Comparison of ENCODE assay signal across 8 cellular contexts in the genomic region with DNA sequence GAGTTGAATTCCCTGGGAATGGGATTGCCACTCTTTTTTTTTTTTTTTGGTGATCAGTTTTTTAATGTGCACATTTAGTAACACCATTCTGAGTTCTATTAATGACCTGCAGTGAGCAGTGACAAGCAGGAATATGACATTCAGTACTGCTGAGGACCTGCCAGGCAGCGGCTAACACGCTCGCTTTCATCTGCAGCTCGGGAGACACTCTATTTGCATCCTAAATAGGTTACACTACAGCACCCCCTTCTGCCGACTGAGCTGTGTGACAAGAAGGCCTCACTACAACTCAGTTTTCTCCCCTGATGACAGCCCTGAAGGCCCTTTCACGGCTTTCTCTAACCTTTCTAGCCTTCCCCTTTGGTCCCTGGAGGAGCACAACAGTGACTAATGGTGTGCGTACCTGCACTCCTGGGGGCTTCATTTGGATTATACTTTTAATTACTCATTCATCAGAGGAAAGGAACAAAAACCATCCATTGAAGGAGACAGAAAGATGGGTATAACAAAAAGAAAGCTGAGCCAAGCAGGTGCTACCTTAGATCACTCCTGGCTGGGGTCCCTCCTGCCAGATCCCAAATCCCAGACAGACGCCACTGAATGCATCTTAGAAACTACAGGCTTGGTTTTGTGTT.
DNase-seq lines count a peak whose midpoint lies in the region; ATAC-seq and TF ChIP-seq lines count a peak whose summit lies in the region.

No MANE protein-coding gene starts in this region.

- 46 to 70% methylated on average over 8 of the region's 8 CpGs for WGBS in testis, 2 donors

- no peaks in the 10 kb centered on the region for H4K20me1 ChIP-seq in OCI-LY7 (ENCODE audit: insufficient read depth, low read length)

- no TSS peak for BruUV-seq in OCI-LY7 (replicated peaks; lab: Mats Ljungman, UMichigan)

- H3K9me3 Mint-ChIP-seq in stimulated activated effector memory CD8-positive, alpha-beta T cell treated with anti-CD3 and anti-CD28 coated beads, Interleukin-12 subunit alpha, Interleukin-12 subunit beta, amount 100 ng/mL, for 72 hours, result peaks cover 3% of the 10 kb centered on the region

- H3K36me3 ChIP-seq in OCI-LY7 (ENCODE audit: insufficient read depth, low read length) (no peaks in the 10 kb centered on the region), testis (ENCODE audit: low read depth, missing control alignments) (no peaks in the 10 kb centered on the region)

- no peak overlapping the region for H2AFZ ChIP-seq in OCI-LY7 (ENCODE audit: low read length)

- no peaks in the 10 kb centered on the region for H3K4me1 Mint-ChIP-seq in stimulated activated effector memory CD8-positive, alpha-beta T cell treated with anti-CD3 and anti-CD28 coated beads, Interleukin-12 subunit alpha, Interleukin-12 subunit beta, amount 100 ng/mL, for 72 hours

- H3K36me3 Mint-ChIP-seq in stimulated activated effector memory CD8-positive, alpha-beta T cell treated with anti-CD3 and anti-CD28 coated beads, Interleukin-12 subunit alpha, Interleukin-12 subunit beta, amount 100 ng/mL, for 72 hours, result no peaks in the 10 kb centered on the region

- H3K27ac ChIP-seq in OCI-LY7 (ENCODE audit: low read depth, low read length, poor library complexity, severe bottlenecking) (no peak overlapping the region), testis (no peak overlapping the region)

- POLR2A ChIA-PET in OCI-LY7 (lab: Charles Lee), result interaction anchor here (0.7 kb wide), 1 partner anchor 56 kb away, joined by 4 read pairs; no protein-coding TSS in a partner anchor

- H3K79me2 ChIP-seq in OCI-LY7 (ENCODE audit: insufficient read depth, low read depth, low read length), result no peaks in the 10 kb centered on the region

- H3K27ac Mint-ChIP-seq in stimulated activated effector memory CD8-positive, alpha-beta T cell treated with anti-CD3 and anti-CD28 coated beads, Interleukin-12 subunit alpha, Interleukin-12 subunit beta, amount 100 ng/mL, for 72 hours, result no peak overlapping the region

- DNase-seq in AG09309 (ENCODE audit: low read depth) (peak; percentile 47), LHCN-M2 (ENCODE audit: low read depth) (peak; percentile 66), OCI-LY7 (ENCODE audit: low spot score) (peak; percentile 22), choroid plexus epithelial cell (ENCODE audit: low read depth) (peak; percentile 92), left colon (peak; percentile 63 to 71), testis (peak; percentile 82)
- DNase-seq in stimulated activated effector memory CD8-positive, alpha-beta T cell treated with anti-CD3 and anti-CD28 coated beads, Interleukin-12 subunit alpha, Interleukin-12 subunit beta, amount 100 ng/mL, for 72 hours (ENCODE audit: low spot score in 2 of 2), result no peak

- H3K4me3 ChIP-seq in AG09309 (ENCODE audit: control insufficient read depth, low read depth, low read length) (no peak overlapping the region), OCI-LY7 (ENCODE audit: low read depth, low read length, poor library complexity, severe bottlenecking) (no peak overlapping the region), choroid plexus epithelial cell (ENCODE audit: low read depth, low read length) (no peak overlapping the region), testis (no peak overlapping the region)

- no peak overlapping the region for H3K4me3 Mint-ChIP-seq in stimulated activated effector memory CD8-positive, alpha-beta T cell treated with anti-CD3 and anti-CD28 coated beads, Interleukin-12 subunit alpha, Interleukin-12 subunit beta, amount 100 ng/mL, for 72 hours

- no peaks in the 10 kb centered on the region for H3K4me1 ChIP-seq in OCI-LY7 (ENCODE audit: insufficient read depth, low read length, poor library complexity, severe bottlenecking)
- no peaks in the 10 kb centered on the region for H3K4me1 ChIP-seq in testis

- no peaks in the 10 kb centered on the region for H3K9me2 ChIP-seq in OCI-LY7 (ENCODE audit: insufficient read depth, low read length)

- H3K9me3 ChIP-seq in OCI-LY7 (ENCODE audit: low read length), result no peaks in the 10 kb centered on the region
- H3K9me3 ChIP-seq in testis, result no peaks in the 10 kb centered on the region

- TF ChIP-seq POLR2A in testis (IDR thresholded peaks at IDR 0.05), result no peak

- TF ChIP-seq CTCF in AG09309 (IDR thresholded peaks at IDR 0.05; ENCODE audit: control insufficient read depth, insufficient read depth, low read depth, low read length, missing control alignments) (peak; percentile 58), OCI-LY7 (conservative IDR thresholded peaks at IDR 0.05; ENCODE audit: low read length) (peak; percentile 52), choroid plexus epithelial cell (conservative IDR thresholded peaks at IDR 0.05; ENCODE audit: low read depth, low read length) (peak; percentile 86), testis (IDR thresholded peaks at IDR 0.05) (peak in 2 of 3 experiments; percentile 30 to 47)

- no peak overlapping the region for H3K4me2 ChIP-seq in OCI-LY7 (ENCODE audit: low read length)

- no peaks in the 10 kb centered on the region for H3K27me3 ChIP-seq in testis

- CTCF ChIA-PET in OCI-LY7 (lab: Charles Lee; ENCODE audit: unreplicated experiment), result no interaction called here

- intact Hi-C loops in OCI-LY7 (cut with micrococcal nuclease; ENCODE audit: unreplicated experiment) (no loop called here), left colon (cut with DNase I, micrococcal nuclease) (no loop called here), testis (cut with DNase I; ENCODE audit: low total_unique reads) (no loop called here)

- ATAC-seq in GM18861 (IDR thresholded peaks at IDR 0.05; ENCODE audit: unreplicated experiment), result peak; percentile 72
- peak; percentile 95 for ATAC-seq in left colon
- no peak for ATAC-seq in stimulated activated effector memory CD8-positive, alpha-beta T cell treated with anti-CD3 and anti-CD28 coated beads, Interleukin-12 subunit alpha, Interleukin-12 subunit beta, amount 100 ng/mL, for 72 hours

Comparison
In these comparisons a context has a peak if more than half of its experiments do, and no peak if none do; other contexts are left out.
1. DNase-seq: peak in AG09309 (single experiment), LHCN-M2 (single experiment), OCI-LY7 (single experiment), choroid plexus epithelial cell (single experiment), left colon (2 of 2) and testis (single experiment); none in stimulated activated effector memory CD8-positive, alpha-beta T cell treated with anti-CD3 and anti-CD28 coated beads, Interleukin-12 subunit alpha, Interleukin-12 subunit beta, amount 100 ng/mL, for 72 hours (0 of 2).
2. Peak in every context shown above with its lines, with median percentiles within 50 percentile points of each other: CTCF ChIP-seq.